In genomic region chr21:44594406-44594916, GRCh38 we compare ENCODE assay signal across 20 cellular contexts. TPM values are rescaled to one million over a fixed set of nuclear protein-coding genes. Genes with fewer than 3 reads are reported as not detected.
"Had no signal": no experiment of that assay in that cellular context is flagged by ENCODE, and none has a peak within 500 bp of the region (broad histone marks: within the 10 kb centered on the region; RNA-seq: fewer than 3 reads in every experiment).

No MANE protein-coding gene starts in this region.

- H3K4me1 Mint-ChIP-seq: activated T-helper 17 cell treated with anti-CD3 and anti-CD28 coated beads, Interleukin-2, amount 50 U/mL, for 72 hours had no signal

- H3K4me3 Mint-ChIP-seq: activated CD8-positive, alpha-beta T cell treated with anti-CD3 and anti-CD28 coated beads, Interleukin-2, amount 10 ng/mL, durations not matched to agents 7 days and 5 days; activated T-helper 17 cell treated with anti-CD3 and anti-CD28 coated beads, Interleukin-2, amount 50 U/mL, for 72 hours; endodermal cell; nephron; stimulated activated effector memory CD8-positive, alpha-beta T cell treated with anti-CD3 and anti-CD28 coated beads, Interleukin-12 subunit alpha, Interleukin-12 subunit beta, amount 100 ng/mL, for 72 hours; T-helper 1 cell treated with Interleukin-12 subunit alpha and Interleukin-12 subunit beta and Interleukin-4 antibody, amounts not matched to agents 30 μg/mL and 1 μg/mL, for 36 hours had no signal

- H3K27me3 ChIP-seq: adrenal gland had no signal

- H3K9me3 Mint-ChIP-seq: endodermal cell had no signal

- H3K9me3 ChIP-seq: adrenal gland, psoas muscle, sigmoid colon had no signal

- H3K4me3 ChIP-seq: adrenal gland, gastroesophageal sphincter, heart right ventricle, psoas muscle, sigmoid colon, tibial nerve had no signal

- H3K27ac Mint-ChIP-seq: activated CD8-positive, alpha-beta T cell treated with anti-CD3 and anti-CD28 coated beads, Interleukin-2, amount 10 ng/mL, durations not matched to agents 7 days and 5 days; activated T-helper 17 cell treated with anti-CD3 and anti-CD28 coated beads, Interleukin-2, amount 50 U/mL, for 72 hours; endodermal cell; nephron; stimulated activated effector memory CD8-positive, alpha-beta T cell treated with anti-CD3 and anti-CD28 coated beads, Interleukin-12 subunit alpha, Interleukin-12 subunit beta, amount 100 ng/mL, for 72 hours; T-helper 1 cell treated with Interleukin-12 subunit alpha and Interleukin-12 subunit beta and Interleukin-4 antibody, amounts not matched to agents 30 μg/mL and 1 μg/mL, for 36 hours had no signal

- DNase-seq: activated CD4-positive, alpha-beta T cell treated with anti-CD3 and anti-CD28 coated beads for 48 hours; activated CD8-positive, alpha-beta T cell treated with anti-CD3 and anti-CD28 coated beads, Interleukin-2, amount 10 ng/mL, durations not matched to agents 7 days and 5 days; activated naive CD4-positive, alpha-beta T cell treated with anti-CD3 and anti-CD28 coated beads, Interleukin-2, amount 50 U/mL, for 16 hours; activated T-cell treated with anti-CD3 and anti-CD28 coated beads for 4 hours; endodermal cell; heart right ventricle; occipital lobe; psoas muscle; sigmoid colon; stimulated activated CD4-positive, alpha-beta T cell treated with anti-CD3 and anti-CD28 coated beads, Interleukin-1b, Interleukin-23, amount 100 ng/mL, for 48 hours had no signal

- H3K36me3 Mint-ChIP-seq: stimulated activated effector memory CD8-positive, alpha-beta T cell treated with anti-CD3 and anti-CD28 coated beads, Interleukin-12 subunit alpha, Interleukin-12 subunit beta, amount 100 ng/mL, for 72 hours had no signal

- H3K27ac ChIP-seq: adrenal gland, gastroesophageal sphincter, heart right ventricle, psoas muscle, sigmoid colon, tibial nerve had no signal

- H3K4me1 ChIP-seq: adrenal gland, gastroesophageal sphincter, psoas muscle, sigmoid colon, tibial nerve had no signal

- H3K36me3 ChIP-seq: adrenal gland, gastroesophageal sphincter, heart right ventricle, sigmoid colon, tibial nerve had no signal

RNA-seq across cellular contexts. Expression of gene KRTAP10-6, which starts 2.2 kb away (rescaled TPM):
- total RNA-seq: activated CD8-positive, alpha-beta T cell treated with anti-CD3 and anti-CD28 coated beads, Interleukin-2, amount 10 ng/mL, durations not matched to agents 7 days and 5 days; activated T-helper 17 cell treated with anti-CD3 and anti-CD28 coated beads, Interleukin-2, amount 50 U/mL, for 72 hours; adrenal gland; dermis microvascular lymphatic vessel endothelial cell; endodermal cell; epithelial cell of proximal tubule; gastroesophageal sphincter; heart right ventricle; occipital lobe; psoas muscle; sigmoid colon; subcutaneous adipose tissue; tibial nerve had no signal

RNA-seq across cellular contexts. Expression of gene KRTAP10-7, which starts 5.9 kb away (rescaled TPM):
- total RNA-seq: activated CD8-positive, alpha-beta T cell treated with anti-CD3 and anti-CD28 coated beads, Interleukin-2, amount 10 ng/mL, durations not matched to agents 7 days and 5 days; activated T-helper 17 cell treated with anti-CD3 and anti-CD28 coated beads, Interleukin-2, amount 50 U/mL, for 72 hours; adrenal gland; dermis microvascular lymphatic vessel endothelial cell; endodermal cell; epithelial cell of proximal tubule; gastroesophageal sphincter; heart right ventricle; occipital lobe; psoas muscle; sigmoid colon; subcutaneous adipose tissue; tibial nerve had no signal

RNA-seq across cellular contexts. Expression of gene KRTAP10-5, which starts 14.1 kb away (rescaled TPM):
- total RNA-seq: activated CD8-positive, alpha-beta T cell treated with anti-CD3 and anti-CD28 coated beads, Interleukin-2, amount 10 ng/mL, durations not matched to agents 7 days and 5 days; activated T-helper 17 cell treated with anti-CD3 and anti-CD28 coated beads, Interleukin-2, amount 50 U/mL, for 72 hours; adrenal gland; dermis microvascular lymphatic vessel endothelial cell; endodermal cell; epithelial cell of proximal tubule; gastroesophageal sphincter; heart right ventricle; occipital lobe; psoas muscle; sigmoid colon; subcutaneous adipose tissue; tibial nerve had no signal

RNA-seq across cellular contexts. Expression of gene KRTAP10-8, which starts 17.4 kb away (rescaled TPM):
- total RNA-seq: activated CD8-positive, alpha-beta T cell treated with anti-CD3 and anti-CD28 coated beads, Interleukin-2, amount 10 ng/mL, durations not matched to agents 7 days and 5 days; activated T-helper 17 cell treated with anti-CD3 and anti-CD28 coated beads, Interleukin-2, amount 50 U/mL, for 72 hours; adrenal gland; dermis microvascular lymphatic vessel endothelial cell; endodermal cell; epithelial cell of proximal tubule; gastroesophageal sphincter; heart right ventricle; occipital lobe; psoas muscle; sigmoid colon; subcutaneous adipose tissue; tibial nerve had no signal

RNA-seq across cellular contexts. Expression of gene KRTAP10-4, which starts 20.9 kb away (rescaled TPM):
- total RNA-seq: activated CD8-positive, alpha-beta T cell treated with anti-CD3 and anti-CD28 coated beads, Interleukin-2, amount 10 ng/mL, durations not matched to agents 7 days and 5 days; activated T-helper 17 cell treated with anti-CD3 and anti-CD28 coated beads, Interleukin-2, amount 50 U/mL, for 72 hours; adrenal gland; dermis microvascular lymphatic vessel endothelial cell; endodermal cell; epithelial cell of proximal tubule; gastroesophageal sphincter; heart right ventricle; occipital lobe; psoas muscle; sigmoid colon; subcutaneous adipose tissue; tibial nerve had no signal
